In genomic region chr19:49642488-49643035, GRCh38 we compare ENCODE assay signal across 8 cellular contexts. TPM values are rescaled to one million over a fixed set of nuclear protein-coding genes. Genes with fewer than 3 reads are reported as not detected.
A peak's percentile ranks its signal among the peaks of the same experiment; 100 is the strongest.
DNase-seq lines count a peak whose midpoint lies in the region; ATAC-seq, FAIRE-seq and TF ChIP-seq lines count a peak whose summit lies in the region.

No MANE protein-coding gene starts in this region.

- H2AFZ ChIP-seq in OCI-LY7 (ENCODE audit: low read length) (peak overlapping the region; percentile 75; the same call in 1 of the 2 replicates), endothelial cell of umbilical vein (ENCODE audit: low read depth, low read length) (peak overlapping the region; percentile 42)

- WGBS in pancreas, 2 donors: 2 to 3% methylated on average over 6 of the region's 6 CpGs

- H3K4me1 ChIP-seq in OCI-LY7 (ENCODE audit: insufficient read depth, low read length, poor library complexity, severe bottlenecking) (peaks cover 21% of the 10 kb centered on the region), endothelial cell of umbilical vein (ENCODE audit: control insufficient read depth, extremely low read depth, insufficient read depth, low read length) (peaks cover 33% of the 10 kb centered on the region), pancreas (peaks cover 5 to 23% (median 8%) of the 10 kb centered on the region in 3 donors)

- POLR2A ChIA-PET in OCI-LY7 (lab: Charles Lee) (interaction anchor here (1.1 to 1.9 kb wide), 2 partner anchors 23 to 33 kb away, joined by 4 to 6 read pairs; partner anchors contain the start of genes BCL2L12 and IRF3), endothelial cell of umbilical vein (lab: Charles Lee) (interaction anchor here (0.6 to 1.2 kb wide), 5 partner anchors 13 to 147 kb away, joined by 3 to 5 read pairs (median 3); partner anchors contain the start of genes BCL2L12, IRF3 and PRMT1)

- no peaks in the 10 kb centered on the region for H3K9me1 ChIP-seq in endothelial cell of umbilical vein (replicated peaks; ENCODE audit: control insufficient read depth, extremely low read depth, insufficient read depth, low read length)

- H3K36me3 ChIP-seq in OCI-LY7 (ENCODE audit: insufficient read depth, low read length) (peaks cover 17% of the 10 kb centered on the region; the same call in 1 of the 2 replicates), endothelial cell of umbilical vein (ENCODE audit: control insufficient read depth in 2 of 2, extremely low read depth in 1 of 2, insufficient read depth in 2 of 2, low read length in 2 of 2) (peaks cover 2 to 17% of the 10 kb centered on the region in 2 experiments), pancreas (peaks cover 0 to 8% (median 7%) of the 10 kb centered on the region in 3 donors)

- H3K79me2 ChIP-seq in OCI-LY7 (ENCODE audit: insufficient read depth, low read depth, low read length) (peaks cover 28% of the 10 kb centered on the region), endothelial cell of umbilical vein (ENCODE audit: control insufficient read depth, insufficient read depth, low read length) (peaks cover 56% of the 10 kb centered on the region)

- H4K20me1 ChIP-seq in OCI-LY7 (ENCODE audit: insufficient read depth, low read length): no peaks in the 10 kb centered on the region; the same call in 1 of the 2 replicates
- no peaks in the 10 kb centered on the region for H4K20me1 ChIP-seq in endothelial cell of umbilical vein (replicated peaks; ENCODE audit: control insufficient read depth, extremely low read depth, insufficient read depth, low read length)

- peak overlapping the region; percentile 99 for H3K9ac ChIP-seq in endothelial cell of umbilical vein (replicated peaks; ENCODE audit: extremely low read depth, insufficient read depth, low read length)

- H3K9me2 ChIP-seq in OCI-LY7 (ENCODE audit: insufficient read depth, low read length): no peaks in the 10 kb centered on the region

- no peaks in the 10 kb centered on the region for H3K27me3 ChIP-seq in endothelial cell of umbilical vein (ENCODE audit: control insufficient read depth in 2 of 2, insufficient read depth in 2 of 2, low read length in 2 of 2)
- H3K27me3 ChIP-seq in pancreas: no peaks in the 10 kb centered on the region

- dilution Hi-C loops in endothelial cell of umbilical vein (cut with MboI; ENCODE audit: extremely low pct_ligation_motif_present, low sequenced_read_pairs): no loop called here

- H3K9me3 ChIP-seq in OCI-LY7 (ENCODE audit: low read length): no peaks in the 10 kb centered on the region
- H3K9me3 ChIP-seq in endothelial cell of umbilical vein (replicated peaks; ENCODE audit: control insufficient read depth, insufficient read depth, low read length): no peaks in the 10 kb centered on the region
- no peaks in the 10 kb centered on the region for H3K9me3 ChIP-seq in pancreas

- DNase-seq in EL: peak; percentile 19
- peak; percentile 57 for DNase-seq in OCI-LY7 (ENCODE audit: low spot score)
- no peak for DNase-seq in endothelial cell of umbilical vein (ENCODE audit: low read depth, low spot score)
- DNase-seq in pancreas: no peak
- DNase-seq in NCI-H774 (lab: John Stamatoyannopoulos, UW): no peak
- no peak for DNase-seq in NCI-H1092 treated with DMSO at 0.1 percent for 48 hours (lab: John Stamatoyannopoulos, UW)
- no peak for DNase-seq in GM12891 (ENCODE audit: insufficient read length, low spot score)

- H3K27ac ChIP-seq in OCI-LY7 (ENCODE audit: low read depth, low read length, poor library complexity, severe bottlenecking) (peak overlapping the region; percentile 73), endothelial cell of umbilical vein (ENCODE audit: insufficient read depth, low read depth, low read length) (peak overlapping the region; percentile 85), pancreas (peak overlapping the region; percentile 58 to 99 (median 83))

- CTCF ChIA-PET in OCI-LY7 (lab: Charles Lee; ENCODE audit: unreplicated experiment) (no interaction called here), endothelial cell of umbilical vein (lab: Charles Lee) (interaction anchor here (0.9 to 2.4 kb wide), 4 partner anchors 22 to 72 kb away, joined by 3 to 9 read pairs (median 4); partner anchors contain the start of genes BCL2L12, IRF3 and PRMT1)

- H3K4me3 ChIP-seq in OCI-LY7 (ENCODE audit: low read depth, low read length, poor library complexity, severe bottlenecking): peak overlapping the region; percentile 93
- H3K4me3 ChIP-seq in endothelial cell of umbilical vein (replicated peaks in 1 of 3; ENCODE audit: insufficient read depth in 1 of 3, low read depth in 1 of 3, low read length in 3 of 3): peak overlapping the region; percentile 93 to 97 (median 96)
- peak overlapping the region; percentile 83 to 99 (median 94) for H3K4me3 ChIP-seq in pancreas

- TF ChIP-seq CTCF in OCI-LY7 (conservative IDR thresholded peaks at IDR 0.05; ENCODE audit: low read length) (peak; percentile 52), endothelial cell of umbilical vein (IDR thresholded peaks at IDR 0.05; ENCODE audit: extremely low read depth in 1 of 2, insufficient read depth in 1 of 2, low read depth in 1 of 2, low read length in 2 of 2) (no peak), pancreas (IDR thresholded peaks at IDR 0.05) (no peak)

- TF ChIP-seq POLR2A in endothelial cell of umbilical vein (IDR thresholded peaks at IDR 0.05; ENCODE audit: low read depth, low read length): no peak
- no peak for TF ChIP-seq POLR2A in GM12891 (IDR thresholded peaks at IDR 0.05; ENCODE audit: low read depth, low read length)

- ATAC-seq in pancreas: no peak
- no peak for ATAC-seq in HG03025 (IDR thresholded peaks at IDR 0.05; ENCODE audit: low FRiP score, unreplicated experiment)

- BruUV-seq in OCI-LY7 (replicated peaks; lab: Mats Ljungman, UMichigan): no TSS peak
- BruUV-seq in endothelial cell of umbilical vein (replicated peaks; lab: Mats Ljungman, UMichigan): no TSS peak

- intact Hi-C loops in OCI-LY7 (cut with micrococcal nuclease; ENCODE audit: unreplicated experiment) (no loop called here), endothelial cell of umbilical vein (cut with micrococcal nuclease) (loop anchor here (5.0 kb wide), 1 partner anchor 190 kb away; the partner anchor contains the start of genes ALDH16A1 and PIH1D1), pancreas (cut with DNase I) (no loop called here)

- H3K4me2 ChIP-seq in OCI-LY7 (ENCODE audit: low read length) (peak overlapping the region; percentile 92), endothelial cell of umbilical vein (ENCODE audit: insufficient read depth, low read length) (peak overlapping the region; percentile 96)

- FAIRE-seq in endothelial cell of umbilical vein (lab: Jason Lieb, UNC) (no peak), pancreas (lab: Jason Lieb, UNC) (no peak), GM12891 (lab: Jason Lieb, UNC) (no peak)

RNA-seq across cellular contexts. Expression of gene SCAF1, which starts 0.6 kb away (rescaled TPM):
- 12.4 and 15.0 TPM in 2 replicates for total RNA-seq in OCI-LY7 (2014; rRNA removed; shearing (Covaris generic))
- 43.4 and 44.0 TPM in 2 replicates for total RNA-seq in OCI-LY7 (2022)
- 75.8 and 83.8 TPM in 2 replicates for total RNA-seq in endothelial cell of umbilical vein
- polyA plus RNA-seq in endothelial cell of umbilical vein: 9.6 and 13.3 TPM in 2 replicates
- 8.2 and 15.8 TPM in 2 replicates for polyA plus RNA-seq in endothelial cell of umbilical vein (2011; cell fraction: cytosol; rRNA removed)
- polyA plus RNA-seq in endothelial cell of umbilical vein (2011; cell fraction: nucleus; rRNA removed): 19.6 and 21.6 TPM in 2 replicates
- 47.6 and 56.8 TPM in 2 replicates for polyA plus RNA-seq in endothelial cell of umbilical vein (2012)
- polyA minus RNA-seq in endothelial cell of umbilical vein: 4.8 and 5.2 TPM in 2 replicates
- polyA minus RNA-seq in endothelial cell of umbilical vein (2011; cell fraction: cytosol; rRNA and poly(A)+ RNA removed): 11.4 TPM
- 4.6 and 8.6 TPM in 2 replicates for polyA minus RNA-seq in endothelial cell of umbilical vein (2011; cell fraction: nucleus; rRNA and poly(A)+ RNA removed)
- 10 to 100 TPM; 17.3 to 34.8 (median 28.3) TPM for total RNA-seq in pancreas
- polyA plus RNA-seq in pancreas: 10 to 100 TPM; 17.8 to 30.4 TPM
- polyA plus RNA-seq in GM12891 (2012; ENCODE audit: low read depth, missing spikeins): 18.5 TPM

RNA-seq across cellular contexts. Expression of gene RRAS, which starts 2.6 kb away (rescaled TPM):
- total RNA-seq in OCI-LY7 (2014; rRNA removed; shearing (Covaris generic)): 3.4 and 4.7 TPM in 2 replicates
- total RNA-seq in OCI-LY7 (2022) (5.4 and 5.5 TPM in 2 replicates), endothelial cell of umbilical vein (84.8 and 89.5 TPM in 2 replicates), pancreas (10 to 100 TPM in 2 of 6 donors, 1 to 10 TPM in 4; 5.5 to 24.4 (median 7.5) TPM)
- polyA plus RNA-seq in endothelial cell of umbilical vein (250 and 329 TPM in 2 replicates), pancreas (10 to 100 TPM; 27.2 to 42.9 TPM)
- 162 and 238 TPM in 2 replicates for polyA plus RNA-seq in endothelial cell of umbilical vein (2011; cell fraction: cytosol; rRNA removed)
- polyA plus RNA-seq in endothelial cell of umbilical vein (2011; cell fraction: nucleus; rRNA removed): 70.1 and 80.1 TPM in 2 replicates
- polyA plus RNA-seq in endothelial cell of umbilical vein (2012): 143 and 267 TPM in 2 replicates
- 54.5 and 71.8 TPM in 2 replicates for polyA minus RNA-seq in endothelial cell of umbilical vein
- 10.2 TPM for polyA minus RNA-seq in endothelial cell of umbilical vein (2011; cell fraction: cytosol; rRNA and poly(A)+ RNA removed)
- 15.3 and 17.2 TPM in 2 replicates for polyA minus RNA-seq in endothelial cell of umbilical vein (2011; cell fraction: nucleus; rRNA and poly(A)+ RNA removed)
- polyA plus RNA-seq in GM12891 (2012; ENCODE audit: low read depth, missing spikeins): 3.7 TPM

RNA-seq across cellular contexts. Expression of gene IRF3, which starts 23.1 kb away (rescaled TPM):
- total RNA-seq in OCI-LY7 (2014; rRNA removed; shearing (Covaris generic)): 116 and 117 TPM in 2 replicates
- total RNA-seq in OCI-LY7 (2022) (96.6 and 98.5 TPM in 2 replicates), endothelial cell of umbilical vein (73.5 and 79.1 TPM in 2 replicates), pancreas (10 to 100 TPM; 34.4 to 66.0 (median 44.7) TPM)
- polyA plus RNA-seq in endothelial cell of umbilical vein (64.8 and 92.1 TPM in 2 replicates), pancreas (100 to 1,000 TPM; 213 to 289 TPM)
- 52.6 and 62.7 TPM in 2 replicates for polyA plus RNA-seq in endothelial cell of umbilical vein (2011; cell fraction: cytosol; rRNA removed)
- 119 and 141 TPM in 2 replicates for polyA plus RNA-seq in endothelial cell of umbilical vein (2011; cell fraction: nucleus; rRNA removed)
- polyA plus RNA-seq in endothelial cell of umbilical vein (2012): 78.7 and 85.0 TPM in 2 replicates
- polyA minus RNA-seq in endothelial cell of umbilical vein: 27.8 and 36.0 TPM in 2 replicates
- 46.0 TPM for polyA minus RNA-seq in endothelial cell of umbilical vein (2011; cell fraction: cytosol; rRNA and poly(A)+ RNA removed)
- polyA minus RNA-seq in endothelial cell of umbilical vein (2011; cell fraction: nucleus; rRNA and poly(A)+ RNA removed): 14.4 and 22.8 TPM in 2 replicates
- 99.2 TPM for polyA plus RNA-seq in GM12891 (2012; ENCODE audit: low read depth, missing spikeins)

RNA-seq across cellular contexts. Expression of gene BCL2L12, which starts 23.2 kb away (rescaled TPM):
- total RNA-seq in OCI-LY7 (2014; rRNA removed; shearing (Covaris generic)): 38.9 and 41.3 TPM in 2 replicates
- total RNA-seq in OCI-LY7 (2022) (65.4 and 75.5 TPM in 2 replicates), endothelial cell of umbilical vein (52.4 and 58.5 TPM in 2 replicates), pancreas (10 to 100 TPM in 2 of 6 donors, 1 to 10 TPM in 4; 6.0 to 12.0 (median 9.6) TPM)
- polyA plus RNA-seq in endothelial cell of umbilical vein (49.8 and 62.2 TPM in 2 replicates), pancreas (10 to 100 TPM; 16.2 to 16.5 TPM)
- 41.3 and 48.3 TPM in 2 replicates for polyA plus RNA-seq in endothelial cell of umbilical vein (2011; cell fraction: cytosol; rRNA removed)
- polyA plus RNA-seq in endothelial cell of umbilical vein (2011; cell fraction: nucleus; rRNA removed): 21.9 and 25.4 TPM in 2 replicates
- polyA plus RNA-seq in endothelial cell of umbilical vein (2012): 39.3 and 46.4 TPM in 2 replicates
- 9.3 and 16.3 TPM in 2 replicates for polyA minus RNA-seq in endothelial cell of umbilical vein
- polyA minus RNA-seq in endothelial cell of umbilical vein (2011; cell fraction: cytosol; rRNA and poly(A)+ RNA removed): 19.5 TPM
- polyA minus RNA-seq in endothelial cell of umbilical vein (2011; cell fraction: nucleus; rRNA and poly(A)+ RNA removed): 5.0 and 5.1 TPM in 2 replicates
- 49.7 TPM for polyA plus RNA-seq in GM12891 (2012; ENCODE audit: low read depth, missing spikeins)

RNA-seq across cellular contexts. Expression of gene PRMT1, which starts 34.5 kb away (rescaled TPM):
- 403 and 412 TPM in 2 replicates for total RNA-seq in OCI-LY7 (2014; rRNA removed; shearing (Covaris generic))
- total RNA-seq in OCI-LY7 (2022): 266 and 285 TPM in 2 replicates
- total RNA-seq in endothelial cell of umbilical vein: 234 and 242 TPM in 2 replicates
- 542 and 599 TPM in 2 replicates for polyA plus RNA-seq in endothelial cell of umbilical vein
- 446 and 459 TPM in 2 replicates for polyA plus RNA-seq in endothelial cell of umbilical vein (2011; cell fraction: cytosol; rRNA removed)
- polyA plus RNA-seq in endothelial cell of umbilical vein (2011; cell fraction: nucleus; rRNA removed): 318 and 339 TPM in 2 replicates
- polyA plus RNA-seq in endothelial cell of umbilical vein (2012): 240 and 285 TPM in 2 replicates
- 384 and 465 TPM in 2 replicates for polyA minus RNA-seq in endothelial cell of umbilical vein
- polyA minus RNA-seq in endothelial cell of umbilical vein (2011; cell fraction: cytosol; rRNA and poly(A)+ RNA removed): 163 TPM
- 97.3 and 127 TPM in 2 replicates for polyA minus RNA-seq in endothelial cell of umbilical vein (2011; cell fraction: nucleus; rRNA and poly(A)+ RNA removed)
- 10 to 100 TPM; 27.2 to 61.1 (median 43.3) TPM for total RNA-seq in pancreas
- polyA plus RNA-seq in pancreas: 10 to 100 TPM; 95.3 to 98.7 TPM
- 282 TPM for polyA plus RNA-seq in GM12891 (2012; ENCODE audit: low read depth, missing spikeins)

Comparison
In these comparisons a context has a peak if more than half of its experiments do, and no peak if none do; other contexts are left out.
1. DNase-seq: peak in EL (single experiment) and OCI-LY7 (single experiment); none in endothelial cell of umbilical vein (single experiment), pancreas (0 of 6), NCI-H774 (single experiment), NCI-H1092 treated with DMSO at 0.1 percent for 48 hours (single experiment) and GM12891 (single experiment).
2. Peak in every context shown above with its lines, with median percentiles within 50 percentile points of each other: H3K27ac ChIP-seq and H3K4me3 ChIP-seq.